Comparison of ENCODE assay signal across 9 cellular contexts in genomic region chr1:24201941-24202440, GRCh38. TPM values are rescaled to one million over a fixed set of nuclear protein-coding genes. Genes with fewer than 3 reads are reported as not detected.
DNase-seq lines count a peak whose midpoint lies in the region; ATAC-seq and TF ChIP-seq lines count a peak whose summit lies in the region.
"Had no signal": no experiment of that assay in that cellular context is flagged by ENCODE, and none has a peak within 500 bp of the region (broad histone marks: within the 10 kb centered on the region; RNA-seq: fewer than 3 reads in every experiment).

No MANE protein-coding gene starts in this region.

- H3K4me3 Mint-ChIP-seq in activated CD4-positive, alpha-beta T cell treated with anti-CD3 and anti-CD28 coated beads for 36 hours, result no peak overlapping the region
- H3K4me3 Mint-ChIP-seq: natural killer cell treated with Interleukin-12 subunit alpha and Interleukin-12 subunit beta and Interleukin-15 and Interleukin-18, amount 100 ng/mL, for 72 hours had no signal

- peak; percentile 80 for DNase-seq in NCI-H2107 (lab: John Stamatoyannopoulos, UW)
- peak; percentile 78 for DNase-seq in activated CD4-positive, alpha-beta T cell treated with anti-CD3 and anti-CD28 coated beads for 36 hours
- peak; percentile 96 for DNase-seq in colonic mucosa
- peak; percentile 92 to 93 for DNase-seq in left colon
- DNase-seq in stimulated activated CD4-positive, alpha-beta T cell treated with anti-CD3 and anti-CD28 coated beads, Interleukin-4, amount 100 ng/mL, for 1 hour, result peak; percentile 57

- POLR2A ChIA-PET in activated CD4-positive, alpha-beta T cell treated with anti-CD3 and anti-CD28 coated beads for 36 hours (lab: Charles Lee), result interaction anchor here (0.7 kb wide), 1 partner anchor 189 kb away, joined by 3 read pairs; no protein-coding TSS in a partner anchor

- CTCF ChIA-PET in activated CD4-positive, alpha-beta T cell treated with anti-CD3 and anti-CD28 coated beads for 36 hours (lab: Charles Lee), result interaction anchor here (0.5 to 7.2 kb wide), 34 partner anchors 8 to 537 kb away, joined by 3 to 335 read pairs (median 4); partner anchors contain the start of genes GRHL3 and IFNLR1

- H3K9ac ChIP-seq in colonic mucosa (ENCODE audit: low read depth in 2 of 2, low read length in 2 of 2), result peak overlapping the region in 1 of 2 donors; percentile 31

- H3K4me1 ChIP-seq in colonic mucosa, result peaks cover 8% of the 10 kb centered on the region

- peaks cover 27% of the 10 kb centered on the region for H3K4me1 Mint-ChIP-seq in activated CD4-positive, alpha-beta T cell treated with anti-CD3 and anti-CD28 coated beads for 36 hours

- no peaks in the 10 kb centered on the region for H3K27me3 ChIP-seq in colonic mucosa

- H3K9me3 Mint-ChIP-seq in activated CD4-positive, alpha-beta T cell treated with anti-CD3 and anti-CD28 coated beads for 36 hours (ENCODE audit: low read depth), result no peaks in the 10 kb centered on the region
- H3K9me3 Mint-ChIP-seq: natural killer cell treated with Interleukin-12 subunit alpha and Interleukin-12 subunit beta and Interleukin-15 and Interleukin-18, amount 100 ng/mL, for 72 hours had no signal

- H3K27me3 Mint-ChIP-seq in activated CD4-positive, alpha-beta T cell treated with anti-CD3 and anti-CD28 coated beads for 36 hours, result peaks cover 2% of the 10 kb centered on the region

- no peaks in the 10 kb centered on the region for H3K36me3 Mint-ChIP-seq in activated CD4-positive, alpha-beta T cell treated with anti-CD3 and anti-CD28 coated beads for 36 hours (ENCODE audit: low read depth)
- H3K36me3 Mint-ChIP-seq: natural killer cell treated with Interleukin-12 subunit alpha and Interleukin-12 subunit beta and Interleukin-15 and Interleukin-18, amount 100 ng/mL, for 72 hours had no signal

- no peak overlapping the region for H3K4me3 ChIP-seq in colonic mucosa

- no peak for ATAC-seq in activated CD4-positive, alpha-beta T cell treated with anti-CD3 and anti-CD28 coated beads for 36 hours
- peak; percentile 88 for ATAC-seq in left colon
- ATAC-seq in GM21717 (IDR thresholded peaks at IDR 0.05; ENCODE audit: unreplicated experiment), result no peak

- H3K27ac ChIP-seq in 22Rv1 (peak overlapping the region; percentile 51), colonic mucosa (peak overlapping the region; percentile 40)

- H3K36me3 ChIP-seq in colonic mucosa, result no peaks in the 10 kb centered on the region

- H3K27ac Mint-ChIP-seq in activated CD4-positive, alpha-beta T cell treated with anti-CD3 and anti-CD28 coated beads for 36 hours, result no peak overlapping the region
- H3K27ac Mint-ChIP-seq: natural killer cell treated with Interleukin-12 subunit alpha and Interleukin-12 subunit beta and Interleukin-15 and Interleukin-18, amount 100 ng/mL, for 72 hours had no signal

- no peaks in the 10 kb centered on the region for H3K9me3 ChIP-seq in colonic mucosa

- intact Hi-C loops in activated CD4-positive, alpha-beta T cell treated with anti-CD3 and anti-CD28 coated beads for 36 hours (cut with DNase I, micrococcal nuclease), result loop anchor here (1.0 to 5.0 kb wide), 3 partner anchors 75 to 385 kb away; no protein-coding TSS in a partner anchor
- intact Hi-C loops in colonic mucosa (cut with DNase I) (loop anchor here (5.0 to 10.0 kb wide), 2 partner anchors 50 to 103 kb away; no protein-coding TSS in a partner anchor), left colon (cut with DNase I, micrococcal nuclease) (no loop called here)

- TF ChIP-seq CTCF in 22Rv1 (IDR thresholded peaks at IDR 0.05) (peak; percentile 90), GM12872 (IDR thresholded peaks at IDR 0.05; ENCODE audit: insufficient read depth, low read depth, low read length) (peak; percentile 91), colonic mucosa (IDR thresholded peaks at IDR 0.05) (peak; percentile 78)

RNA-seq across cellular contexts. Expression of gene IFNLR1, which starts 14.9 kb away (rescaled TPM):
- total RNA-seq in activated CD4-positive, alpha-beta T cell treated with anti-CD3 and anti-CD28 coated beads for 36 hours, result 1 to 10 TPM; 6.6 to 7.4 TPM
- total RNA-seq in colonic mucosa, result 10 to 100 TPM in 1 of 2 donors, 1 to 10 TPM in 1; 7.9 to 16.8 TPM
- total RNA-seq in left colon, result 10 to 100 TPM; 11.3 to 23.2 TPM

RNA-seq across cellular contexts. Expression of gene IL22RA1, which starts 59.1 kb away (rescaled TPM):
- not detected for total RNA-seq in activated CD4-positive, alpha-beta T cell treated with anti-CD3 and anti-CD28 coated beads for 36 hours
- total RNA-seq in colonic mucosa (10 to 100 TPM; 15.5 to 17.3 TPM), left colon (10 to 100 TPM; 26.6 to 40.0 TPM)
- total RNA-seq: natural killer cell treated with Interleukin-12 subunit alpha and Interleukin-12 subunit beta and Interleukin-15 and Interleukin-18, amount 100 ng/mL, for 72 hours had no signal

Comparison
In these comparisons a context has a peak if more than half of its experiments do, and no peak if none do; other contexts are left out.
1. RNA of gene IL22RA1, which starts 59.1 kb away (total RNA-seq): 26.6 to 40.0 TPM in left colon and 15.5 to 17.3 TPM in colonic mucosa; not detected in activated CD4-positive, alpha-beta T cell treated with anti-CD3 and anti-CD28 coated beads for 36 hours; every median in the first group is over 10 times any median in the second.
2. intact Hi-C loops: an anchor here in activated CD4-positive, alpha-beta T cell treated with anti-CD3 and anti-CD28 coated beads for 36 hours (1.0 to 5.0 kb wide) and colonic mucosa (5.0 to 10.0 kb wide); none called in left colon.
3. Peak in every context shown above with its lines, with median percentiles within 50 percentile points of each other: CTCF ChIP-seq and DNase-seq.